Comparison of ENCODE assay signal across 1 cellular context in the genomic region with DNA sequence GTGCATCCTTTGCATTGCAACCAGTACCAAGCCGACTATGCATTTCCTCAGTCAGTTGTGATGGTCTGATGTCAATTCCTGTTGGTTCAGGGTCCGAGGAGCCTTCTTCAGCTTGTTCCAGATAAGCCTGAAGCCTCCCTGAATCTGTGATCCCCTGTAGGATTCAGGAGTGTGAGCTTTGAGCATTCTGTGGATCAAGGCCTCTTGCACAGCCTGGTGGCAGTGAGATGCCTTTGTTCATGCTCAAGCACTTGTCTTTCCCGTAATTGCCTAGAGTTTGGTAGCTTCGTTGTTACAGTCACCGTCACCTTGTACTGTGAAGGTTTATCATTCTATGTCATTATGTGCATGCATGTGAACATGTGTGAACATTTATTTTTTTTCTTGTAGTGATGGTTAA.
TF ChIP-seq lines count a peak whose summit lies in the region.

No MANE protein-coding gene starts in this region.

TF ChIP-seq in WTC11, 78 proteins besides CTCF, POLR2A, EP300 and RAD21 (continued from another document):
- TF ChIP-seq PREB (CRISPR knock-in tag; IDR thresholded peaks at IDR 0.05; ENCODE audit: borderline replicate concordance) (no peak), ZBTB43 (CRISPR knock-in tag; IDR thresholded peaks at IDR 0.05) (no peak), EMX1 (CRISPR knock-in tag; IDR thresholded peaks at IDR 0.05) (no peak), ESRRA (CRISPR knock-in tag; IDR thresholded peaks at IDR 0.05; ENCODE audit: borderline replicate concordance) (no peak), ZSCAN18 (CRISPR knock-in tag; IDR thresholded peaks at IDR 0.05) (no peak), OVOL2 (CRISPR knock-in tag; IDR thresholded peaks at IDR 0.05; ENCODE audit: borderline replicate concordance) (no peak), TEAD1 (CRISPR knock-in tag; IDR thresholded peaks at IDR 0.05) (no peak), NFYB (CRISPR knock-in tag; conservative IDR thresholded peaks at IDR 0.05; ENCODE audit: low read depth) (no peak), ZNF317 (CRISPR knock-in tag; IDR thresholded peaks at IDR 0.05; ENCODE audit: borderline replicate concordance, low read depth) (no peak), IRF1 (CRISPR knock-in tag; IDR thresholded peaks at IDR 0.05) (no peak), AFF4 (CRISPR knock-in tag; IDR thresholded peaks at IDR 0.05; ENCODE audit: borderline replicate concordance) (no peak), ARID4B (CRISPR knock-in tag; IDR thresholded peaks at IDR 0.05; ENCODE audit: borderline replicate concordance) (no peak), NFATC4 (CRISPR knock-in tag; IDR thresholded peaks at IDR 0.05) (no peak), ZNF263 (CRISPR knock-in tag; IDR thresholded peaks at IDR 0.05; ENCODE audit: low read depth) (no peak), GABPB1 (CRISPR knock-in tag; IDR thresholded peaks at IDR 0.05) (no peak)
- TF ChIP-seq, protein P1, sequence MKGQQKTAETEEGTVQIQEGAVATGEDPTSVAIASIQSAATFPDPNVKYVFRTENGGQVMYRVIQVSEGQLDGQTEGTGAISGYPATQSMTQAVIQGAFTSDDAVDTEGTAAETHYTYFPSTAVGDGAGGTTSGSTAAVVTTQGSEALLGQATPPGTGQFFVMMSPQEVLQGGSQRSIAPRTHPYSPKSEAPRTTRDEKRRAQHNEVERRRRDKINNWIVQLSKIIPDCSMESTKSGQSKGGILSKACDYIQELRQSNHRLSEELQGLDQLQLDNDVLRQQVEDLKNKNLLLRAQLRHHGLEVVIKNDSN (CRISPR knock-in tag; IDR thresholded peaks at IDR 0.05), result no peak
- TF ChIP-seq, protein P2, sequence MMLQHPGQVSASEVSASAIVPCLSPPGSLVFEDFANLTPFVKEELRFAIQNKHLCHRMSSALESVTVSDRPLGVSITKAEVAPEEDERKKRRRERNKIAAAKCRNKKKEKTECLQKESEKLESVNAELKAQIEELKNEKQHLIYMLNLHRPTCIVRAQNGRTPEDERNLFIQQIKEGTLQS (CRISPR knock-in tag; conservative IDR thresholded peaks at IDR 0.05), result no peak
- TF ChIP-seq, protein P3, sequence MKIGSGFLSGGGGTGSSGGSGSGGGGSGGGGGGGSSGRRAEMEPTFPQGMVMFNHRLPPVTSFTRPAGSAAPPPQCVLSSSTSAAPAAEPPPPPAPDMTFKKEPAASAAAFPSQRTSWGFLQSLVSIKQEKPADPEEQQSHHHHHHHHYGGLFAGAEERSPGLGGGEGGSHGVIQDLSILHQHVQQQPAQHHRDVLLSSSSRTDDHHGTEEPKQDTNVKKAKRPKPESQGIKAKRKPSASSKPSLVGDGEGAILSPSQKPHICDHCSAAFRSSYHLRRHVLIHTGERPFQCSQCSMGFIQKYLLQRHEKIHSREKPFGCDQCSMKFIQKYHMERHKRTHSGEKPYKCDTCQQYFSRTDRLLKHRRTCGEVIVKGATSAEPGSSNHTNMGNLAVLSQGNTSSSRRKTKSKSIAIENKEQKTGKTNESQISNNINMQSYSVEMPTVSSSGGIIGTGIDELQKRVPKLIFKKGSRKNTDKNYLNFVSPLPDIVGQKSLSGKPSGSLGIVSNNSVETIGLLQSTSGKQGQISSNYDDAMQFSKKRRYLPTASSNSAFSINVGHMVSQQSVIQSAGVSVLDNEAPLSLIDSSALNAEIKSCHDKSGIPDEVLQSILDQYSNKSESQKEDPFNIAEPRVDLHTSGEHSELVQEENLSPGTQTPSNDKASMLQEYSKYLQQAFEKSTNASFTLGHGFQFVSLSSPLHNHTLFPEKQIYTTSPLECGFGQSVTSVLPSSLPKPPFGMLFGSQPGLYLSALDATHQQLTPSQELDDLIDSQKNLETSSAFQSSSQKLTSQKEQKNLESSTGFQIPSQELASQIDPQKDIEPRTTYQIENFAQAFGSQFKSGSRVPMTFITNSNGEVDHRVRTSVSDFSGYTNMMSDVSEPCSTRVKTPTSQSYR (CRISPR knock-in tag; IDR thresholded peaks at IDR 0.05), result no peak
- TF ChIP-seq, protein P4, sequence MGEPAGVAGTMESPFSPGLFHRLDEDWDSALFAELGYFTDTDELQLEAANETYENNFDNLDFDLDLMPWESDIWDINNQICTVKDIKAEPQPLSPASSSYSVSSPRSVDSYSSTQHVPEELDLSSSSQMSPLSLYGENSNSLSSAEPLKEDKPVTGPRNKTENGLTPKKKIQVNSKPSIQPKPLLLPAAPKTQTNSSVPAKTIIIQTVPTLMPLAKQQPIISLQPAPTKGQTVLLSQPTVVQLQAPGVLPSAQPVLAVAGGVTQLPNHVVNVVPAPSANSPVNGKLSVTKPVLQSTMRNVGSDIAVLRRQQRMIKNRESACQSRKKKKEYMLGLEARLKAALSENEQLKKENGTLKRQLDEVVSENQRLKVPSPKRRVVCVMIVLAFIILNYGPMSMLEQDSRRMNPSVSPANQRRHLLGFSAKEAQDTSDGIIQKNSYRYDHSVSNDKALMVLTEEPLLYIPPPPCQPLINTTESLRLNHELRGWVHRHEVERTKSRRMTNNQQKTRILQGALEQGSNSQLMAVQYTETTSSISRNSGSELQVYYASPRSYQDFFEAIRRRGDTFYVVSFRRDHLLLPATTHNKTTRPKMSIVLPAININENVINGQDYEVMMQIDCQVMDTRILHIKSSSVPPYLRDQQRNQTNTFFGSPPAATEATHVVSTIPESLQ (CRISPR knock-in tag; IDR thresholded peaks at IDR 0.05), result no peak
TF ChIP-seq in WTC11: peak in this region for 0.
